1 cellular context compared by ENCODE assay signal in the genomic region with DNA sequence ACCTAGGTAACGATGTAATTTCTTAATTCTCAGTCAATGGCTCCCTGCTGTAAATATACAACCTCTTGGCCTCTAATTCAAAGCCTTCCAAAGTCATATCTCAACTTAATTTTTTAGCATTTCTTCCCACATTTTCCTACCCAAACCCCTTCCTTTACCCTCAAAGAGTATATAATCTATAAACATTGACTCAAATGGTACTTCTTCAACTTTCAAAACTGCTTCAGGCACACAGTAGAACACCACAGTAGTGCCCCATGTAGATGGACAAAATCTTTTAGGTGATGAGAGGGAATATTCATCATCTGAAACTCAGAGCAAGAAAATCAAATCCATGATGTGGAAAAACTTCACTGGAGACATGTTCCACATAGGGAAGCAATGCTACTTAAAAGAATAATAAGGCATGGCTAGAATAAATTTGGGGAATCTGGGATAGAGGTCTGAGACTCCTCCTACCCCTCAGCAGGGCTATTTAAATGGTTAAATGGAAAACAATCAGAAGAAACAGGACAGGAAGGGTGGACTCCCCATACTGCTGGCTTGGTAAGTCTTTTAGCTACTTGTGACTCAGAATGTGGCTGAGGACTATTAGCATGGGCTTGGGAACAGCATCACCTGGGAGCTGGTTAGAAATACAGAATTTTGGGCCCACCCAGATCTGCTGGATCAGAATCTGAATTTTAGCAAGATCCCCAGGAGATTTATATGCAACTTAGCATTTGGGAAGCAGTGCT.
TF ChIP-seq lines count a peak whose summit lies in the region.

No MANE protein-coding gene starts in this region.

TF ChIP-seq in H1, 55 proteins besides CTCF, POLR2A, EP300 and RAD21:
- no peak for TF ChIP-seq PHF8 (conservative IDR thresholded peaks at IDR 0.05; ENCODE audit: low read depth, low read length)
TF ChIP-seq in H1: peak in this region for 0.
